ENCODE assay signal across 20 cellular contexts in genomic region chr4:38152305-38152704, GRCh38.
DNase-seq lines count a peak whose midpoint lies in the region; ATAC-seq and TF ChIP-seq lines count a peak whose summit lies in the region.
"Had no signal": no experiment of that assay in that cellular context is flagged by ENCODE, and none has a peak within 500 bp of the region (broad histone marks: within the 10 kb centered on the region; RNA-seq: fewer than 3 reads in every experiment).

No MANE protein-coding gene starts in this region.

- H3K27me3 ChIP-seq in brain microvascular endothelial cell (replicated peaks), result no peaks in the 10 kb centered on the region
- no peaks in the 10 kb centered on the region for H3K27me3 ChIP-seq in stomach

- no peak overlapping the region for H3K4me3 ChIP-seq in brain microvascular endothelial cell (ENCODE audit: low read depth, low read length)
- no peak overlapping the region for H3K4me3 ChIP-seq in stomach
- H3K4me3 ChIP-seq: A549 had no signal

- intact Hi-C loops in stomach (cut with DNase I; ENCODE audit: low total_unique reads), result no loop called here

- no peak for TF ChIP-seq POLR2A in stomach (IDR thresholded peaks at IDR 0.05)

- H3K4me1 ChIP-seq in stomach, result peaks cover 18 to 47% (median 30%) of the 10 kb centered on the region in 4 donors
- H3K4me1 ChIP-seq: Caco-2 had no signal

- peak overlapping the region; percentile 94 for H3K27ac Mint-ChIP-seq in nephron progenitor cell

- no peak for TF ChIP-seq EP300 in stomach (IDR thresholded peaks at IDR 0.05)

- WGBS in stomach, 5 donors, result 55 to 78% (median 74%) methylated on average over 1 of the region's 1 CpG

- H3K36me3 ChIP-seq in brain microvascular endothelial cell (replicated peaks), result no peaks in the 10 kb centered on the region
- no peaks in the 10 kb centered on the region for H3K36me3 ChIP-seq in stomach

- no peaks in the 10 kb centered on the region for H3K9me3 ChIP-seq in stomach
- H3K9me3 ChIP-seq: A549, Caco-2 had no signal

- H3K4me3 Mint-ChIP-seq in nephron progenitor cell, result no peak overlapping the region

- H3K4me1 Mint-ChIP-seq in nephron progenitor cell, result peaks cover 65% of the 10 kb centered on the region

- no peaks in the 10 kb centered on the region for H3K36me3 Mint-ChIP-seq in nephron progenitor cell (ENCODE audit: low read depth)

- H3K27ac ChIP-seq in brain microvascular endothelial cell (no peak overlapping the region), stomach (peak overlapping the region in 3 of 5 donors; percentile 50 to 66 (median 56))
- H3K27ac ChIP-seq: C4-2B had no signal

- TF ChIP-seq CTCF in brain microvascular endothelial cell (IDR thresholded peaks at IDR 0.05; ENCODE audit: low read depth, low read length, missing control alignments) (no peak), nephron progenitor cell (IDR thresholded peaks at IDR 0.05) (no peak), stomach (IDR thresholded peaks at IDR 0.05) (no peak)

- in situ Hi-C loops in brain microvascular endothelial cell (cut with HindIII; ENCODE audit: low pct_ligation_motif_present, low sequenced_read_pairs), result loop anchor here (25.0 kb wide), 1 partner anchor 90 kb away; no protein-coding TSS in a partner anchor

- peaks cover 7% of the 10 kb centered on the region for H3K27me3 Mint-ChIP-seq in nephron progenitor cell (ENCODE audit: low read depth, poor library complexity)

- peak; percentile 15 for DNase-seq in GF-D8 (lab: John Stamatoyannopoulos, UW)
- DNase-seq in brain microvascular endothelial cell, result peak; percentile 7
- DNase-seq in nephron progenitor cell, result no peak
- DNase-seq in stomach, result no peak
- no peak for DNase-seq in NCI-H187 treated with DMSO at 0.1 percent for 48 hours (lab: John Stamatoyannopoulos, UW)
- DNase-seq in ecto neural progenitor cell (ENCODE audit: low spot score), result no peak
- DNase-seq: Caco-2; DMS153; EL; HCEC 1CT; NCI-H1105 treated with DMSO at 0.1 percent for 48 hours; NCI-H187; NCI-H526 treated with DMSO at 0.1 percent for 48 hours; NK-92 treated with Interleukin-12 subunit alpha and Interleukin-12 subunit beta, amount 100 ng/mL, for 24 hours; RPMI8226; SIG-M5 had no signal

- no peak for ATAC-seq in GM18519 (IDR thresholded peaks at IDR 0.05; ENCODE audit: low FRiP score, unreplicated experiment)
- ATAC-seq in GM19035 (IDR thresholded peaks at IDR 0.05; ENCODE audit: unreplicated experiment), result no peak
- ATAC-seq: A549 had no signal

- H3K9me3 Mint-ChIP-seq in nephron progenitor cell, result peaks cover 6% of the 10 kb centered on the region

Comparison
In these comparisons a context has a peak if more than half of its experiments do, and no peak if none do; other contexts are left out.
1. DNase-seq: peak in GF-D8 (single experiment) and brain microvascular endothelial cell (single experiment); none in nephron progenitor cell (single experiment), stomach (single experiment), NCI-H187 treated with DMSO at 0.1 percent for 48 hours (single experiment) and ecto neural progenitor cell (single experiment).